In genomic region chr11:35525501-35526175, GRCh38 we compare ENCODE assay signal across 8 cellular contexts.
DNase-seq lines count a peak whose midpoint lies in the region; ATAC-seq lines count a peak whose summit lies in the region.

Gene PAMR1, minus strand, starts transcription at chr11:35525616. Its CDS starts 31 bp downstream, at chr11:35525585.

- no peaks in the 10 kb centered on the region for H3K36me3 ChIP-seq in mucosa of rectum (ENCODE audit: control insufficient read depth in 2 of 2, insufficient read depth in 2 of 2, low read length in 2 of 2)

- ATAC-seq in GM21381 (IDR thresholded peaks at IDR 0.05; ENCODE audit: unreplicated experiment), result no peak

- H3K9ac ChIP-seq in mucosa of rectum (ENCODE audit: low read depth in 1 of 2, low read length in 2 of 2), result peak within 1 kb of the TSS in 1 of 2 donors; percentile 36

- H3K4me3 ChIP-seq in mucosa of rectum (ENCODE audit: low read length in 2 of 2), result peak within 1 kb of the TSS; percentile 41 to 49

- peaks cover 22 to 37% of the 10 kb centered on the region in 2 donors for H3K27me3 ChIP-seq in mucosa of rectum (ENCODE audit: control insufficient read depth in 2 of 2, insufficient read depth in 2 of 2, low read length in 2 of 2)

- H3K27ac ChIP-seq in mucosa of rectum (ENCODE audit: low read depth in 2 of 2, low read length in 2 of 2), result peak within 1 kb of the TSS in 1 of 2 donors; percentile 49

- DNase-seq in ELR (ENCODE audit: low read depth) (peak; percentile 69), NCI-H2171 (lab: John Stamatoyannopoulos, UW) (peak; percentile 33), epidermal melanocyte (ENCODE audit: insufficient read length, low spot score) (peak; percentile 42), NCI-H345 treated with DMSO at 0.1 percent for 48 hours (lab: John Stamatoyannopoulos, UW; ENCODE audit: unreplicated experiment) (no peak), SKM-1 (lab: John Stamatoyannopoulos, UW; ENCODE audit: unreplicated experiment) (no peak)
- no peak for DNase-seq in activated effector memory CD4-positive, alpha-beta T cell treated with anti-CD3 and anti-CD28 coated beads, Interleukin-2, amount 50 U/mL, for 16 hours

- peaks cover 0 to 3% of the 10 kb centered on the region in 2 donors for H3K4me1 ChIP-seq in mucosa of rectum (ENCODE audit: control insufficient read depth in 2 of 2, insufficient read depth in 2 of 2, low read length in 2 of 2)

- no peaks in the 10 kb centered on the region for H3K9me3 ChIP-seq in mucosa of rectum (ENCODE audit: control insufficient read depth in 2 of 2, low read length in 2 of 2)

Comparison
In these comparisons a context has a peak if more than half of its experiments do, and no peak if none do; other contexts are left out.
1. DNase-seq: peak in ELR (single experiment), NCI-H2171 (single experiment) and epidermal melanocyte (single experiment); none in NCI-H345 treated with DMSO at 0.1 percent for 48 hours (single experiment), activated effector memory CD4-positive, alpha-beta T cell treated with anti-CD3 and anti-CD28 coated beads, Interleukin-2, amount 50 U/mL, for 16 hours (single experiment) and SKM-1 (single experiment).